Comparison of ENCODE assay signal across 8 cellular contexts in the genomic region with DNA sequence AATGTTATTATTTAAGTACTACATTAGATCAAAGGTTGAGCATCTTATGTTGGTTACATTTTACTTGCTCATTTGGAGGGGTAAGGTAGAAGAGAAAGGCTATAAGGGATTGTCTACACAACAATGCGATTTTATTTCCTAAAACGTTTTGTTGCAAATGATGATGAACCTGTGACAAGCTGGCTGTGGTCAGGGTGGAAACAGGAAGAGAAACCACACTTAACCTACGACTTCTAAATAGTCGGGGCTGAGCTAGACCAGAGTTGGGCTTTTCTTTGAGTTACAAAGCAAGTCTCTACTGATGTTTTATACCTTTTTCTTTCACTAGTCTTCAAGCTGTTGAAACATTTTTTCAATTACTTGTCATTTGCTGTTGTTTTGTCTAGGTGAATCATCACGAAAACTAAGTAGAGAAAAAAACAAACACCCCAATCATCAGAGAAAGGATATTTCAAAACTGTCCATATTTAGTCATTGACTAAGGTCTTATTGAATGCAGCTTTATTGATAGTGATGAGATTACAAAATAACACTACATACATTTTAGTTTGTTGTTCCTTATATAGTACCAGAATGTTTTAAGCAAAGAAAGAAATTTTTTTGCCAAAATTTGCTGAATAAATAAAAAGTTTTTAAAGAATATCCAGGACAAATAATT. TPM values are rescaled to one million over a fixed set of nuclear protein-coding genes. Genes with fewer than 3 reads are reported as not detected.
DNase-seq lines count a peak whose midpoint lies in the region; ATAC-seq, FAIRE-seq and TF ChIP-seq lines count a peak whose summit lies in the region.

No MANE protein-coding gene starts in this region.

- FAIRE-seq in bronchial epithelial cell (lab: Jason Lieb, UNC), result no peak
- FAIRE-seq in HTR-8/SVneo (lab: Jason Lieb, UNC), result no peak

- H3K4me3 ChIP-seq in bronchial epithelial cell (ENCODE audit: low read depth, low read length) (no peak overlapping the region), H7 (ENCODE audit: insufficient read depth, low read depth, low read length) (no peak overlapping the region)

- peak; percentile 70 for DNase-seq in NOMO-1 treated with dmso at 0.1 percent for 144 hours (lab: John Stamatoyannopoulos, UW; ENCODE audit: unreplicated experiment)
- DNase-seq in bronchial epithelial cell (ENCODE audit: low read depth), result peak; percentile 84
- no peak for DNase-seq in NCI-H2227 (lab: John Stamatoyannopoulos, UW; ENCODE audit: unreplicated experiment)
- DNase-seq in GM03348 (ENCODE audit: low spot score), result no peak
- DNase-seq in H7, result no peak
- DNase-seq in HTR-8/SVneo (ENCODE audit: insufficient read length, low spot score), result no peak

- peak; percentile 78 for ATAC-seq in GM18867 (IDR thresholded peaks at IDR 0.05; ENCODE audit: unreplicated experiment)
- peak; percentile 70 for ATAC-seq in HG02798 (IDR thresholded peaks at IDR 0.05; ENCODE audit: poor library complexity, unreplicated experiment)

- H3K27me3 ChIP-seq in bronchial epithelial cell (ENCODE audit: control insufficient read depth, insufficient read depth, low read length) (no peaks in the 10 kb centered on the region), H7 (ENCODE audit: control insufficient read depth, insufficient read depth, low read length) (peaks cover 12% of the 10 kb centered on the region)

- H3K36me3 ChIP-seq in bronchial epithelial cell (ENCODE audit: control insufficient read depth, insufficient read depth, low read length), result no peaks in the 10 kb centered on the region
- no peaks in the 10 kb centered on the region for H3K36me3 ChIP-seq in H7 (replicated peaks; ENCODE audit: control insufficient read depth, insufficient read depth, low read length)

- TF ChIP-seq CTCF in bronchial epithelial cell (IDR thresholded peaks at IDR 0.05; ENCODE audit: insufficient read depth, low read length, severe bottlenecking), result no peak

RNA-seq across cellular contexts. Expression of gene KLHL31, which starts 18.0 kb away (rescaled TPM):
- total RNA-seq in bronchial epithelial cell, result 0.26 TPM in 2 replicates
- 0.14 and 0.22 TPM in 2 replicates for total RNA-seq in H7 (2014; rRNA removed; shearing (Covaris generic))

Comparison
In these comparisons a context has a peak if more than half of its experiments do, and no peak if none do; other contexts are left out.
1. DNase-seq: peak in NOMO-1 treated with dmso at 0.1 percent for 144 hours (single experiment) and bronchial epithelial cell (single experiment); none in NCI-H2227 (single experiment), GM03348 (single experiment), H7 (single experiment) and HTR-8/SVneo (single experiment).